Comparison of ENCODE assay signal across 8 cellular contexts in the genomic region with DNA sequence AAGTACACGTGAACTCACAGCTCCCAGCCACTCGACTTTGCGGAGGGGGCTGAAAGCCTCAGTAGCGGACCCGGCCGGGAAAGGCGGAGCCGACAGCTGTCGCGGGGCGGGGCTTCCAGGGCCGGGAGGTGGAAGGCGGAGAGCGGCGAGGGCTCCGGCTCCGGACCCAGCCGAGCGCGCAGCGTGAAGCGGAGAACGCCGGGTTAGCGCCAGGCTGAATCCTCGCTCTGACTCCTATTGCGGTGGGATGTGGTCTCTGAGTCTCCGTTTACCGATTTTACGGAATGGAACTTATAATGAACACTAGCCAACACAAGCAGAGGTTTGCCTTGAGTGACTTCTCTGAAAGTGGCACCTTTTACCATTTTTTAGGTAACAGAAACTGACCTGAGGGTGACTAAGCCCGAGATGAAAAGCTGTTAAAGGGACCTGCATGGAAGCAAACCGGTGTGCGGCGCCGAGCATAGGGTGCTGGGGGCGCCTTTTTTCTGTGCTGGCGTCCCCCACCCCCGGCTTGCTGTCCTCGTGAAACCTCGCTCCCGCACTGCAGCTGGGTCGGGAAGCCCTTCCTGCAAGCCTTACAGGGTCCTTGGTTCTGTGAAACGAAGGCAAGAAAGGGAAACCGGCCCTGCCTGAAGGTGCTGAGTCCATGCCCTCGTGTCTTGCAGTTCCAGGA.
DNase-seq lines count a peak whose midpoint lies in the region; ATAC-seq and TF ChIP-seq lines count a peak whose summit lies in the region.

No MANE protein-coding gene starts in this region.

- 1 to 2% methylated on average over 45 of the region's 45 CpGs for WGBS in sigmoid colon, 2 donors

- peaks cover 22% of the 10 kb centered on the region for H3K27me3 Mint-ChIP-seq in activated naive CD8-positive, alpha-beta T cell treated with anti-CD3 and anti-CD28 coated beads, Interleukin-2, amount 10 ng/mL, durations not matched to agents 7 days and 5 days

- no peaks in the 10 kb centered on the region for H3K36me3 ChIP-seq in sigmoid colon

- peak; percentile 54 for ATAC-seq in activated naive CD8-positive, alpha-beta T cell treated with anti-CD3 and anti-CD28 coated beads, Interleukin-2, amount 10 ng/mL, durations not matched to agents 7 days and 5 days (ENCODE audit: low read depth)
- no peak for ATAC-seq in HG03045 (IDR thresholded peaks at IDR 0.05; ENCODE audit: unreplicated experiment)

- intact Hi-C loops in sigmoid colon (cut with DNase I): no loop called here

- H3K4me1 ChIP-seq in sigmoid colon: peaks cover 0 to 12% (median 8%) of the 10 kb centered on the region in 4 donors

- no peak for TF ChIP-seq EP300 in sigmoid colon (IDR thresholded peaks at IDR 0.05)

- no peak overlapping the region for H3K27ac ChIP-seq in sigmoid colon

- peak; percentile 80 for DNase-seq in ELF-1 (ENCODE audit: low read depth, low spot score)
- DNase-seq in LNCaP clone FGC (ENCODE audit: low read depth): no peak
- DNase-seq in activated naive CD8-positive, alpha-beta T cell treated with anti-CD3 and anti-CD28 coated beads, Interleukin-2, amount 10 ng/mL, durations not matched to agents 7 days and 5 days: peak; percentile 48
- DNase-seq in iPS DF 19.7 (ENCODE audit: low read depth, low spot score): peak; percentile 15
- no peak for DNase-seq in sigmoid colon
- DNase-seq in GOT3 (lab: John Stamatoyannopoulos, UW): no peak
- no peak for DNase-seq in NCI-H2196 (lab: John Stamatoyannopoulos, UW; ENCODE audit: unreplicated experiment)

- H3K9me3 ChIP-seq in sigmoid colon: no peaks in the 10 kb centered on the region

- H3K9me3 Mint-ChIP-seq in activated naive CD8-positive, alpha-beta T cell treated with anti-CD3 and anti-CD28 coated beads, Interleukin-2, amount 10 ng/mL, durations not matched to agents 7 days and 5 days: no peaks in the 10 kb centered on the region

- H3K4me3 ChIP-seq in LNCaP clone FGC (ENCODE audit: low read depth, low read length) (peak overlapping the region; percentile 47), sigmoid colon (peak overlapping the region; percentile 5 to 47 (median 35))

- H3K27me3 ChIP-seq in sigmoid colon: peaks cover 8 to 30% (median 18%) of the 10 kb centered on the region in 3 donors

- H3K36me3 Mint-ChIP-seq in activated naive CD8-positive, alpha-beta T cell treated with anti-CD3 and anti-CD28 coated beads, Interleukin-2, amount 10 ng/mL, durations not matched to agents 7 days and 5 days: no peaks in the 10 kb centered on the region

- no peak for TF ChIP-seq POLR2A in sigmoid colon (IDR thresholded peaks at IDR 0.05)

- peak overlapping the region; percentile 61 for H3K4me3 Mint-ChIP-seq in activated naive CD8-positive, alpha-beta T cell treated with anti-CD3 and anti-CD28 coated beads, Interleukin-2, amount 10 ng/mL, durations not matched to agents 7 days and 5 days

- H3K27ac Mint-ChIP-seq in activated naive CD8-positive, alpha-beta T cell treated with anti-CD3 and anti-CD28 coated beads, Interleukin-2, amount 10 ng/mL, durations not matched to agents 7 days and 5 days: no peak overlapping the region

- H3K4me1 Mint-ChIP-seq in activated naive CD8-positive, alpha-beta T cell treated with anti-CD3 and anti-CD28 coated beads, Interleukin-2, amount 10 ng/mL, durations not matched to agents 7 days and 5 days: peaks cover 3% of the 10 kb centered on the region

- POLR2A ChIA-PET in activated naive CD8-positive, alpha-beta T cell treated with anti-CD3 and anti-CD28 coated beads, Interleukin-2, amount 10 ng/mL, durations not matched to agents 7 days and 5 days (lab: Charles Lee): no interaction called here

- TF ChIP-seq CTCF in LNCaP clone FGC (IDR thresholded peaks at IDR 0.05; ENCODE audit: control insufficient read depth, extremely low read depth, insufficient read depth) (no peak), sigmoid colon (IDR thresholded peaks at IDR 0.05) (no peak)

Comparison
In these comparisons a context has a peak if more than half of its experiments do, and no peak if none do; other contexts are left out.
1. DNase-seq: peak in ELF-1 (single experiment), activated naive CD8-positive, alpha-beta T cell treated with anti-CD3 and anti-CD28 coated beads, Interleukin-2, amount 10 ng/mL, durations not matched to agents 7 days and 5 days (single experiment) and iPS DF 19.7 (single experiment); none in LNCaP clone FGC (single experiment), sigmoid colon (single experiment), GOT3 (single experiment) and NCI-H2196 (single experiment).